In the genomic region with DNA sequence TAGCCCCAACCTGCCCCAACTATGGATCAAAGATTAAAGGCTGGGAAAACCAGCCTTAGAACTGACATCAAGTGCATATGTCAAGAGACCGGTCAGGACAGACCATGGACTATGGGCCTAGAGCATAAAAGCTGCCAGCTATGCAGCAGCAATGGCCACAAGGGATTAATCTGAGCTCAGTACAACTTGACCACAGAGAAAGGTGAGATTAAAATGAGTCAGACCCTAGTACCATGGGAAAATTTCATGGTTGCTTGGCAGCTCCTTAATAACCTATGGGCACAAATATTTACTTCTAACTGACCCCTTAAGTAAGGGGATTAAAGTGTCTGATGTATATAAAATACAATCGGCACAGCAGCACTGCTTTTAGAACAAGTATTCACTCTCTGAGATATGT, we compare ENCODE assay signal across 20 cellular contexts.
"Had no signal": no experiment of that assay in that cellular context is flagged by ENCODE, and none has a peak within 500 bp of the region (broad histone marks: within the 10 kb centered on the region; RNA-seq: fewer than 3 reads in every experiment).

No MANE protein-coding gene starts in this region.

- H3K4me1 ChIP-seq: lower lobe of right lung, pancreas, thyroid gland, uterus had no signal

- H3K4me3 ChIP-seq: coronary artery, lower lobe of right lung, pancreas, thyroid gland, uterus had no signal

- H3K27me3 ChIP-seq: foreskin keratinocyte, pancreas, thyroid gland, uterus had no signal

- H3K27ac ChIP-seq: coronary artery, foreskin keratinocyte, lower lobe of right lung, pancreas, thyroid gland, uterus, WERI-Rb-1 had no signal

- FAIRE-seq: astrocyte, pancreas had no signal

- H3K36me3 ChIP-seq: lower lobe of right lung, pancreas, thyroid gland, uterus, WERI-Rb-1 had no signal

- DNase-seq: activated CD4-positive, alpha-beta T cell treated with anti-CD3 and anti-CD28 coated beads, Interleukin-2, amount 50 U/mL, for 48 hours; activated CD8-positive, alpha-beta memory T cell treated with anti-CD3 and anti-CD28 coated beads, Interleukin-2, amount 10 ng/mL, durations not matched to agents 7 days and 5 days; activated naive CD4-positive, alpha-beta T cell treated with anti-CD3 and anti-CD28 coated beads for 36 hours; activated naive CD8-positive, alpha-beta T cell treated with anti-CD3 and anti-CD28 coated beads, Interleukin-2, amount 50 U/mL, for 24 hours; activated T-cell treated with anti-CD3 and anti-CD28 coated beads, Interleukin-2, amount 50 U/mL, for 1 hour; central memory CD4-positive, alpha-beta T cell; foreskin keratinocyte; left colon; lower lobe of right lung; naive B cell; pancreas; stimulated activated CD4-positive, alpha-beta T cell treated with anti-CD3 and anti-CD28 coated beads, Interleukin-4, amount 100 ng/mL, for 1 hour; stimulated activated naive B cell treated with anti-CD40 and anti-IgM and Interleukin-4, amounts not matched to agents 10 μg/mL and 1 μg/mL and 100 μg/mL, for 72 hours; T-helper 17 cell; thyroid gland; uterus; WERI-Rb-1 had no signal

- ATAC-seq: activated CD8-positive, alpha-beta memory T cell treated with anti-CD3 and anti-CD28 coated beads, Interleukin-2, amount 10 ng/mL, durations not matched to agents 7 days and 5 days; activated naive CD8-positive, alpha-beta T cell treated with anti-CD3 and anti-CD28 coated beads, Interleukin-2, amount 50 U/mL, for 24 hours; esophagus mucosa; foreskin keratinocyte; left colon; lower lobe of right lung; pancreas; stimulated activated naive B cell treated with anti-CD40 and anti-IgM and Interleukin-4, amounts not matched to agents 10 μg/mL and 1 μg/mL and 100 μg/mL, for 72 hours; T-helper 17 cell had no signal

- H3K9me3 ChIP-seq: lower lobe of right lung, pancreas, thyroid gland, uterus had no signal
